6 cellular contexts compared by ENCODE assay signal in genomic region chr12:48998497-48999353, GRCh38. TPM values are rescaled to one million over a fixed set of nuclear protein-coding genes. Genes with fewer than 3 reads are reported as not detected.
DNase-seq lines count a peak whose midpoint lies in the region; ATAC-seq and TF ChIP-seq lines count a peak whose summit lies in the region.

No MANE protein-coding gene starts in this region.

- H3F3A ChIP-seq in PC-9 (ENCODE audit: insufficient read depth, low read depth), result peaks cover 32% of the 10 kb centered on the region

- no peak for DNase-seq in PC-9
- peak; percentile 42 for DNase-seq in fibroblast of mammary gland (ENCODE audit: low read depth)

- no peaks in the 10 kb centered on the region for H3K79me2 ChIP-seq in PC-9 (ENCODE audit: low read depth)

- peaks cover 22% of the 10 kb centered on the region for H3K4me1 ChIP-seq in PC-9 (replicated peaks; ENCODE audit: insufficient read depth)

- H3K27ac ChIP-seq in PC-9, result no peak overlapping the region

- intact Hi-C loops in PC-9 (cut with micrococcal nuclease; ENCODE audit: unreplicated experiment), result loop anchor here (5.0 to 10.0 kb wide), 5 partner anchors 124 to 456 kb away; partner anchors contain the start of genes CACNB3 and KANSL2

- no TSS peak for BruUV-seq in PC-9 (replicated peaks; lab: Mats Ljungman, UMichigan)

- no peaks in the 10 kb centered on the region for H3K9me3 Mint-ChIP-seq in stimulated activated memory B cell treated with anti-CD40 and anti-IgM and Interleukin-4, amounts not matched to agents 10 μg/mL and 1 μg/mL and 100 μg/mL, for 72 hours

- H3K9me2 ChIP-seq in PC-9 (ENCODE audit: insufficient read depth), result no peaks in the 10 kb centered on the region

- H3K36me3 Mint-ChIP-seq in stimulated activated memory B cell treated with anti-CD40 and anti-IgM and Interleukin-4, amounts not matched to agents 10 μg/mL and 1 μg/mL and 100 μg/mL, for 72 hours, result peaks cover 30% of the 10 kb centered on the region

- POLR2A ChIA-PET in PC-9 (lab: Charles Lee; ENCODE audit: unreplicated experiment), result interaction anchor here (0.5 to 0.7 kb wide), 2 partner anchors 19 to 36 kb away, joined by 4 read pairs; no protein-coding TSS in a partner anchor

- CTCF ChIA-PET in PC-9 (lab: Charles Lee), result interaction anchor here (0.6 to 1.3 kb wide), 5 partner anchors 10 to 292 kb away, joined by 3 to 5 read pairs (median 4); partner anchors contain the start of gene ADCY6

- H2AFZ ChIP-seq in PC-9, result peak overlapping the region; percentile 82; the same call in 1 of the 2 replicates

- H3K36me3 ChIP-seq in PC-9 (ENCODE audit: low read depth), result no peaks in the 10 kb centered on the region

- TF ChIP-seq CTCF in PC-9 (conservative IDR thresholded peaks at IDR 0.05), result no peak
- no peak for TF ChIP-seq CTCF in fibroblast of mammary gland (conservative IDR thresholded peaks at IDR 0.05; ENCODE audit: control insufficient read depth, insufficient read depth, low read depth, low read length)

- H3K4me3 ChIP-seq in PC-9 (peak overlapping the region; percentile 58; the same call in 1 of the 2 replicates), fibroblast of mammary gland (ENCODE audit: control insufficient read depth, low read depth, low read length) (peak overlapping the region; percentile 7)

- H3K4me2 ChIP-seq in PC-9, result peak overlapping the region; percentile 91

- H3K4me1 Mint-ChIP-seq in stimulated activated memory B cell treated with anti-CD40 and anti-IgM and Interleukin-4, amounts not matched to agents 10 μg/mL and 1 μg/mL and 100 μg/mL, for 72 hours, result peaks cover 56% of the 10 kb centered on the region

- no peaks in the 10 kb centered on the region for H3K9me3 ChIP-seq in PC-9 (ENCODE audit: insufficient read depth, low read depth)

- peak; percentile 20 for ATAC-seq in GM19438 (IDR thresholded peaks at IDR 0.05; ENCODE audit: low read depth, unreplicated experiment)
- ATAC-seq in stimulated activated memory B cell treated with anti-CD40 and anti-IgM and Interleukin-4, amounts not matched to agents 10 μg/mL and 1 μg/mL and 100 μg/mL, for 72 hours, result peak; percentile 37
- ATAC-seq in GM18858 (IDR thresholded peaks at IDR 0.05; ENCODE audit: unreplicated experiment), result no peak
- no peak for ATAC-seq in activated CD4-positive, CD25-positive, alpha-beta regulatory T cell treated with anti-CD3 and anti-CD28 coated beads, Interleukin-2, amount 50 U/mL, for 24 hours

- peaks cover 44% of the 10 kb centered on the region for H3K27me3 Mint-ChIP-seq in stimulated activated memory B cell treated with anti-CD40 and anti-IgM and Interleukin-4, amounts not matched to agents 10 μg/mL and 1 μg/mL and 100 μg/mL, for 72 hours

- no peak overlapping the region for H3K27ac Mint-ChIP-seq in stimulated activated memory B cell treated with anti-CD40 and anti-IgM and Interleukin-4, amounts not matched to agents 10 μg/mL and 1 μg/mL and 100 μg/mL, for 72 hours

- no peaks in the 10 kb centered on the region for H3K27me3 ChIP-seq in PC-9 (ENCODE audit: insufficient read depth, low read depth)

- peak overlapping the region; percentile 75 for H3K4me3 Mint-ChIP-seq in stimulated activated memory B cell treated with anti-CD40 and anti-IgM and Interleukin-4, amounts not matched to agents 10 μg/mL and 1 μg/mL and 100 μg/mL, for 72 hours

- H4K20me1 ChIP-seq in PC-9 (ENCODE audit: insufficient read depth), result no peaks in the 10 kb centered on the region

RNA-seq across cellular contexts. Expression of gene DDN, which starts 0.5 kb away (rescaled TPM):
- 0.10 and 0.17 TPM in 2 replicates for total RNA-seq in PC-9 (2021)

RNA-seq across cellular contexts. Expression of gene PRKAG1, which starts 19.9 kb away (rescaled TPM):
- 48.8 and 53.6 TPM in 2 replicates for total RNA-seq in PC-9 (2021)

RNA-seq across cellular contexts. Expression of gene WNT1, which starts 20.6 kb away (rescaled TPM):
- not detected in 2 replicates for total RNA-seq in PC-9 (2021)

RNA-seq across cellular contexts. Expression of gene WNT10B, which starts 27.2 kb away (rescaled TPM):
- total RNA-seq in PC-9 (2021), result 0.73 TPM in 1 of 2 replicates, not detected in the other

RNA-seq across cellular contexts. Expression of gene ARF3, which starts 41.4 kb away (rescaled TPM):
- total RNA-seq in PC-9 (2021), result 200 and 205 TPM in 2 replicates

Comparison
In these comparisons a context has a peak if more than half of its experiments do, and no peak if none do; other contexts are left out.
1. ATAC-seq: peak in GM19438 (single experiment) and stimulated activated memory B cell treated with anti-CD40 and anti-IgM and Interleukin-4, amounts not matched to agents 10 μg/mL and 1 μg/mL and 100 μg/mL, for 72 hours (single experiment); none in GM18858 (single experiment) and activated CD4-positive, CD25-positive, alpha-beta regulatory T cell treated with anti-CD3 and anti-CD28 coated beads, Interleukin-2, amount 50 U/mL, for 24 hours (0 of 2).